ENCODE assay signal across 22 cellular contexts in the genomic region with DNA sequence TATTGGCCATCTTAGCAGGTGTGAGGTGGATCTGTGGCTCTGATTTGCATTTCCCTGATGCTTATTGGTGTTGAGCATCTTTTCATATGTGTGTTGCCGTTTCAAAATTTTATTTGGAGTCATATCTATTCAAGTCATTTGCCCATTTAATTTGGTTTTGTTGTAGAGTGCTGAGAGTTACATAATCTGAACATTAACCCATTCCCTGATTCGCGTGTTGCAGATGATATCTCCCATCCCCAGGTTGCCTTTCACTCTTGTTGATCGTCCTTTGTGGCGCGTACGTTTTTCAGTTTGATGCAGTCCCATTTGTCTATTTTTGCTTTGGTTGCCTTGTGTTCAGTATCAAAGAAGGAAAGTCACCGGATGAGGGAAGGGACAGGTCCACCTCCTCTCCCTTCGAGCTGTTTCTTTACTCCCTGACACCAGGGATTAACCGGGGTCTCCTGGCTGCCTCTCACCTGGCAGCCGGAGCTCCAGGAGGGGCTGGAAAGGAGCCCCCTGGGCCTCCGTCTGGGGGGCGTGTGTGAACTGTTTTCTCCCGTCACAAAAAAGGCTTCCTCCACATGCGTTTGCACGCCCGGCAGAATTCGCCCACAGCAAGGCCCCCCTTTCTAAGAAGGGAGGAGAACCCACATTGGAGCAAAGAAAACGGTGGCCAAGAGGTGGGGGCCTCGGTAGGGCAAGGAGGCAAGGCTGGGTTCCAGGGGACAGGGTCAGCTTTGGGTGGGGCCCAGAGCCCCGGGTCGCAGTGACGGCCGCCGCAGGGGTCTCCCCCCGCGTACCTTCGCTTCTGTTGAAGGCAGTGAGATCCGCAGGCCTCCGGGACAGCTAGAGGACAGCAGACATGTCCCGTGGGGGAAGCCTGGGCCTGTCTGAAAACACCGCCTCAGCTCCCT. TPM values are rescaled to one million over a fixed set of nuclear protein-coding genes. Genes with fewer than 3 reads are reported as not detected.
A peak's percentile ranks its signal among the peaks of the same experiment; 100 is the strongest.
DNase-seq lines count a peak whose midpoint lies in the region; ATAC-seq, FAIRE-seq and TF ChIP-seq lines count a peak whose summit lies in the region.
"Had no signal": no experiment of that assay in that cellular context is flagged by ENCODE, and none has a peak within 500 bp of the region (broad histone marks: within the 10 kb centered on the region; RNA-seq: fewer than 3 reads in every experiment).

No MANE protein-coding gene starts in this region.

- H3K9ac ChIP-seq in MM.1S (ENCODE audit: low read length) (no peak overlapping the region), endodermal cell (ENCODE audit: extremely low read depth, low read length, poor library complexity, severe bottlenecking) (no peak overlapping the region)

- no peaks in the 10 kb centered on the region for H4K20me1 ChIP-seq in MM.1S (ENCODE audit: insufficient read depth, low read length)

- no peaks in the 10 kb centered on the region for H3K9me2 ChIP-seq in MM.1S (replicated peaks; ENCODE audit: insufficient read depth, low read length)

- TF ChIP-seq CTCF in MM.1S (IDR thresholded peaks at IDR 0.05; ENCODE audit: low read length) (no peak), endodermal cell (conservative IDR thresholded peaks at IDR 0.05) (no peak), pancreas (IDR thresholded peaks at IDR 0.05) (no peak)

- FAIRE-seq in pancreas (lab: Jason Lieb, UNC), result no peak

- H3K36me3 Mint-ChIP-seq in activated T-cell treated with anti-CD3 and anti-CD28 coated beads, Interleukin-2, amount 50 U/mL, for 4 hours (ENCODE audit: insufficient read depth), result no peaks in the 10 kb centered on the region
- H3K36me3 Mint-ChIP-seq in endodermal cell (ENCODE audit: low read depth), result peaks cover 6% of the 10 kb centered on the region

- 10 to 11% methylated on average over 15 to 32 of the region's 32 CpGs for WGBS in endodermal cell (ENCODE audit: insufficient coverage in 1 of 2, insufficient read length in 1 of 2), 2 experiments
- WGBS in pancreas, 2 donors, result 67 to 70% methylated on average over 31 to 32 of the region's 32 CpGs

- H3K4me2 ChIP-seq in MM.1S (ENCODE audit: low read depth, low read length), result no peak overlapping the region

- no peaks in the 10 kb centered on the region for H3K9me3 Mint-ChIP-seq in activated T-cell treated with anti-CD3 and anti-CD28 coated beads, Interleukin-2, amount 50 U/mL, for 4 hours
- H3K9me3 Mint-ChIP-seq in endodermal cell, result no peaks in the 10 kb centered on the region
- H3K9me3 Mint-ChIP-seq: dendritic cell treated with granulocyte-macrophage colony-stimulating factor and Interleukin-4, amounts not matched to agents 40 ng/mL and 50 ng/mL, for 4 days; HFFc6 had no signal

- intact Hi-C loops in pancreas (cut with DNase I), result loop anchor here in 1 of 3 donors (10.0 kb wide), 1 partner anchor 133 kb away; the partner anchor contains the start of gene UBE3C

- H3K4me1 ChIP-seq in MM.1S (ENCODE audit: low read length) (no peaks in the 10 kb centered on the region), endodermal cell (ENCODE audit: control insufficient read depth, insufficient read depth, low read length) (peaks cover 2% of the 10 kb centered on the region), pancreas (peaks cover 0 to 6% (median 0%) of the 10 kb centered on the region in 3 donors)

- H3K27ac Mint-ChIP-seq in endodermal cell, result no peak overlapping the region
- H3K27ac Mint-ChIP-seq: dendritic cell treated with granulocyte-macrophage colony-stimulating factor and Interleukin-4, amounts not matched to agents 40 ng/mL and 50 ng/mL, for 4 days; HFFc6 had no signal

- no peak for DNase-seq in activated T-cell treated with anti-CD3 and anti-CD28 coated beads, Interleukin-2, amount 50 U/mL, for 4 hours
- DNase-seq in activated T-cell treated with anti-CD3 and anti-CD28 coated beads for 4 hours (no peak), MM.1S (peak; percentile 4), endodermal cell (peak; percentile 67), pancreas (peak in 3 of 6 donors; percentile 11 to 71 (median 15)), NCI-H1417 treated with DMSO at 0.1 percent for 48 hours (lab: John Stamatoyannopoulos, UW) (no peak), HUDEP-2 (lab: John Stamatoyannopoulos, UW; ENCODE audit: unreplicated experiment in 76 of 76) (no peak), NCI-H446 (lab: John Stamatoyannopoulos, UW) (no peak)
- DNase-seq: ACHN; activated CD4-positive, alpha-beta T cell treated with anti-CD3 and anti-CD28 coated beads for 48 hours; activated gamma-delta T cell treated with Interleukin-2 at 50 U/mL for 16 hours; GDM1; HFFc6; KG1; kidney glomerular epithelial cell; NCI-H1105; NCI-H226; psoas muscle; T-helper 9 cell had no signal

- no peak overlapping the region for H3K4me3 ChIP-seq in MM.1S (ENCODE audit: low read length)
- H3K4me3 ChIP-seq in endodermal cell (ENCODE audit: low read length), result peak overlapping the region; percentile 45
- no peak overlapping the region for H3K4me3 ChIP-seq in pancreas
- H3K4me3 ChIP-seq: esophagus muscularis mucosa, psoas muscle, stomach had no signal

- H3K27me3 Mint-ChIP-seq in activated T-cell treated with anti-CD3 and anti-CD28 coated beads, Interleukin-2, amount 50 U/mL, for 4 hours (ENCODE audit: low read depth), result peaks cover 75% of the 10 kb centered on the region
- peaks cover 93% of the 10 kb centered on the region for H3K27me3 Mint-ChIP-seq in endodermal cell (ENCODE audit: insufficient read depth)

- peaks cover 25% of the 10 kb centered on the region for H3K4me1 Mint-ChIP-seq in activated T-cell treated with anti-CD3 and anti-CD28 coated beads, Interleukin-2, amount 50 U/mL, for 4 hours (ENCODE audit: low read depth)
- H3K4me1 Mint-ChIP-seq in endodermal cell, result peaks cover 20% of the 10 kb centered on the region

- H2AFZ ChIP-seq in MM.1S (ENCODE audit: low read length), result no peak overlapping the region

- H3K27me3 ChIP-seq in MM.1S (replicated peaks; ENCODE audit: insufficient read depth, low read length) (peaks cover 32% of the 10 kb centered on the region), endodermal cell (ENCODE audit: control insufficient read depth, insufficient read depth, low read length, poor library complexity, severe bottlenecking) (peaks cover 99% of the 10 kb centered on the region), pancreas (no peaks in the 10 kb centered on the region)

- no peaks in the 10 kb centered on the region for H3F3A ChIP-seq in MM.1S (ENCODE audit: insufficient read depth, low read length)

- H3K36me3 ChIP-seq in MM.1S (replicated peaks; ENCODE audit: insufficient read depth, low read length), result no peaks in the 10 kb centered on the region
- H3K36me3 ChIP-seq in endodermal cell (ENCODE audit: control insufficient read depth, insufficient read depth, low read length), result no peaks in the 10 kb centered on the region
- H3K36me3 ChIP-seq in pancreas, result no peaks in the 10 kb centered on the region
- H3K36me3 ChIP-seq: esophagus muscularis mucosa, stomach had no signal

- no peak overlapping the region for H3K27ac ChIP-seq in MM.1S (ENCODE audit: low read length)
- no peak overlapping the region for H3K27ac ChIP-seq in endodermal cell (ENCODE audit: low read depth, low read length)
- H3K27ac ChIP-seq in pancreas, result peak overlapping the region; percentile 42 to 90 (median 68)
- H3K27ac ChIP-seq: esophagus muscularis mucosa, psoas muscle, stomach had no signal

- no peaks in the 10 kb centered on the region for H3K9me3 ChIP-seq in MM.1S (replicated peaks; ENCODE audit: insufficient read depth, low read length)
- no peaks in the 10 kb centered on the region for H3K9me3 ChIP-seq in endodermal cell (ENCODE audit: control insufficient read depth, low read length)
- H3K9me3 ChIP-seq in pancreas, result no peaks in the 10 kb centered on the region
- H3K9me3 ChIP-seq: psoas muscle had no signal

- H3K79me2 ChIP-seq in MM.1S (ENCODE audit: low read length), result no peaks in the 10 kb centered on the region

- peak overlapping the region; percentile 2 for H3K4me3 Mint-ChIP-seq in activated T-cell treated with anti-CD3 and anti-CD28 coated beads, Interleukin-2, amount 50 U/mL, for 4 hours
- H3K4me3 Mint-ChIP-seq in endodermal cell, result peak overlapping the region; percentile 28
- H3K4me3 Mint-ChIP-seq: dendritic cell treated with granulocyte-macrophage colony-stimulating factor and Interleukin-4, amounts not matched to agents 40 ng/mL and 50 ng/mL, for 4 days; HFFc6 had no signal

- no peak for ATAC-seq in activated T-cell treated with anti-CD3 and anti-CD28 coated beads, Interleukin-2, amount 50 U/mL, for 4 hours
- ATAC-seq in pancreas, result no peak
- ATAC-seq: psoas muscle had no signal

RNA-seq across cellular contexts. Expression of gene MNX1, which starts 8.3 kb away (rescaled TPM):
- total RNA-seq in activated T-cell treated with anti-CD3 and anti-CD28 coated beads, Interleukin-2, amount 50 U/mL, for 4 hours, result not detected
- total RNA-seq in endodermal cell (10 to 100 TPM; 14.5 to 18.7 TPM), pancreas (10 to 100 TPM; 15.6 to 33.8 (median 21.9) TPM)
- polyA plus RNA-seq in endodermal cell (2013, experiment 1 of 2), result 1.7 TPM
- polyA plus RNA-seq in endodermal cell (2013, experiment 2 of 2), result 2.1 TPM
- polyA plus RNA-seq in pancreas, result 10 to 100 TPM; 21.0 to 47.3 TPM
- total RNA-seq: esophagus muscularis mucosa, HFFc6, psoas muscle had no signal
- polyA plus RNA-seq: psoas muscle had no signal

RNA-seq across cellular contexts. Expression of gene NOM1, which starts 52.7 kb away (rescaled TPM):
- total RNA-seq in activated T-cell treated with anti-CD3 and anti-CD28 coated beads, Interleukin-2, amount 50 U/mL, for 4 hours, result 10 to 100 TPM; 46.3 to 49.3 (median 47.4) TPM
- total RNA-seq in endodermal cell (10 to 100 TPM; 22.8 to 27.0 TPM), pancreas (10 to 100 TPM in 1 of 6 donors, 1 to 10 TPM in 5; 7.2 to 12.9 (median 8.7) TPM)
- polyA plus RNA-seq in endodermal cell (2013, experiment 1 of 2), result 16.6 TPM
- 16.3 TPM for polyA plus RNA-seq in endodermal cell (2013, experiment 2 of 2)
- 10 to 100 TPM in 1 of 2 donors, 1 to 10 TPM in 1; 8.5 to 11.1 TPM for polyA plus RNA-seq in pancreas

Comparison
In these comparisons a context has a peak if more than half of its experiments do, and no peak if none do; other contexts are left out.
1. DNase-seq: peak in MM.1S (single experiment) and endodermal cell (single experiment); none in activated T-cell treated with anti-CD3 and anti-CD28 coated beads, Interleukin-2, amount 50 U/mL, for 4 hours (single experiment), activated T-cell treated with anti-CD3 and anti-CD28 coated beads for 4 hours (single experiment), NCI-H1417 treated with DMSO at 0.1 percent for 48 hours (single experiment), HUDEP-2 (0 of 76) and NCI-H446 (0 of 2).
2. H3K27ac ChIP-seq: peak in pancreas (4 of 4); none in MM.1S (single experiment) and endodermal cell (single experiment).
3. RNA of gene MNX1, which starts 8.3 kb away (total RNA-seq): 15.6 to 33.8 TPM in pancreas and 14.5 to 18.7 TPM in endodermal cell; not detected in activated T-cell treated with anti-CD3 and anti-CD28 coated beads, Interleukin-2, amount 50 U/mL, for 4 hours; every median in the first group is over 10 times any median in the second.